Comparison of ENCODE assay signal across 19 cellular contexts in genomic region chr13:93307651-93308050, GRCh38.
A peak's percentile ranks its signal among the peaks of the same experiment; 100 is the strongest.
DNase-seq lines count a peak whose midpoint lies in the region; ATAC-seq, FAIRE-seq and TF ChIP-seq lines count a peak whose summit lies in the region.
"Had no signal": no experiment of that assay in that cellular context is flagged by ENCODE, and none has a peak within 500 bp of the region (broad histone marks: within the 10 kb centered on the region; RNA-seq: fewer than 3 reads in every experiment).

No MANE protein-coding gene starts in this region.

- H3K36me3 ChIP-seq in GM23248 (ENCODE audit: low read depth) (no peaks in the 10 kb centered on the region), brain microvascular endothelial cell (replicated peaks) (no peaks in the 10 kb centered on the region), kidney (ENCODE audit: control insufficient read depth in 1 of 2, insufficient read depth in 2 of 2, low read length in 2 of 2) (no peaks in the 10 kb centered on the region)
- H3K36me3 ChIP-seq: BLaER1 had no signal

- no peak overlapping the region for H3K4me3 ChIP-seq in GM23248
- no peak overlapping the region for H3K4me3 ChIP-seq in brain microvascular endothelial cell (ENCODE audit: low read depth, low read length)
- H3K4me3 ChIP-seq in kidney (ENCODE audit: low read length in 2 of 2), result no peak overlapping the region
- H3K4me3 ChIP-seq: BLaER1, GM23338 had no signal

- no peaks in the 10 kb centered on the region for H3K9me3 ChIP-seq in GM23248 (ENCODE audit: low read depth)
- no peaks in the 10 kb centered on the region for H3K9me3 ChIP-seq in kidney (ENCODE audit: control insufficient read depth in 1 of 2, low read length in 2 of 2)
- H3K9me3 ChIP-seq: BLaER1, Caco-2 had no signal

- ATAC-seq in GM21423 (IDR thresholded peaks at IDR 0.05; ENCODE audit: unreplicated experiment), result no peak
- ATAC-seq: CD8-positive, alpha-beta T cell; GM23338 had no signal

- H3K4me1 ChIP-seq in GM23248 (ENCODE audit: insufficient read depth), result peaks cover 34% of the 10 kb centered on the region
- H3K4me1 ChIP-seq in kidney (ENCODE audit: control insufficient read depth in 1 of 2, insufficient read depth in 1 of 2, low read depth in 1 of 2, low read length in 2 of 2), result peaks cover 0 to 4% of the 10 kb centered on the region in 2 donors
- H3K4me1 ChIP-seq: BLaER1, Caco-2 had no signal

- H3K27me3 ChIP-seq in GM23248 (replicated peaks; ENCODE audit: insufficient read depth) (no peaks in the 10 kb centered on the region), brain microvascular endothelial cell (replicated peaks) (no peaks in the 10 kb centered on the region)
- H3K27me3 ChIP-seq: BLaER1 had no signal

- in situ Hi-C loops in GM23248 (cut with MboI) (no loop called here), brain microvascular endothelial cell (cut with HindIII; ENCODE audit: low pct_ligation_motif_present, low sequenced_read_pairs) (no loop called here), ACHN (cut with HindIII; ENCODE audit: low pct_ligation_motif_present, low pct_unique_long_range_greater_than_20kb, low sequenced_read_pairs) (no loop called here)

- WGBS in GM23248 (ENCODE audit: low coverage in 1 of 2, low lambda C conversion rate in 2 of 2, missing lambda C conversion rate in 2 of 2), 2 experiments, result 85 to 86% methylated on average over 5 of the region's 5 CpGs

- TF ChIP-seq CTCF in brain microvascular endothelial cell (IDR thresholded peaks at IDR 0.05; ENCODE audit: low read depth, low read length, missing control alignments) (no peak), kidney (IDR thresholded peaks at IDR 0.05; ENCODE audit: borderline replicate concordance, extremely low read depth, insufficient read depth) (no peak)

- peak; percentile 20 for DNase-seq in GM23248
- no peak for DNase-seq in brain microvascular endothelial cell
- DNase-seq in kidney, result no peak
- no peak for DNase-seq in ACHN
- no peak for DNase-seq in T-helper 9 cell
- DNase-seq: Caco-2; CD4-positive, CD25-positive, alpha-beta regulatory T cell; CD8-positive, alpha-beta T cell; DMS153; DND-41; GF-D8; H9; HFFc6 had no signal

- peak; percentile 8 for FAIRE-seq in kidney (lab: Jason Lieb, UNC)
- FAIRE-seq: GM12891, GM18507 had no signal

- H3K4me2 ChIP-seq in GM23248 (ENCODE audit: unreplicated experiment), result peak overlapping the region; percentile 53
- H3K4me2 ChIP-seq: BLaER1, GM23338 had no signal

- H3K79me2 ChIP-seq in GM23248 (ENCODE audit: insufficient read depth), result no peaks in the 10 kb centered on the region

- H2AFZ ChIP-seq in GM23248, result no peak overlapping the region
- H2AFZ ChIP-seq: GM23338 had no signal

- H3K27ac ChIP-seq in GM23248, result no peak overlapping the region
- H3K27ac ChIP-seq in brain microvascular endothelial cell, result peak overlapping the region; percentile 50
- no peak overlapping the region for H3K27ac ChIP-seq in kidney (ENCODE audit: low read depth in 2 of 2, low read length in 2 of 2)
- H3K27ac ChIP-seq: BLaER1, C4-2B had no signal

- intact Hi-C loops in kidney (cut with DNase I), result no loop called here

- no peaks in the 10 kb centered on the region for H3K9me2 ChIP-seq in GM23248 (ENCODE audit: insufficient read depth)

- no peaks in the 10 kb centered on the region for H3F3A ChIP-seq in GM23248 (ENCODE audit: insufficient read depth)

- no peaks in the 10 kb centered on the region for H4K20me1 ChIP-seq in GM23248 (ENCODE audit: insufficient read depth)
- H4K20me1 ChIP-seq: BLaER1 had no signal

- H3K9ac ChIP-seq in GM23248, result no peak overlapping the region
- no peak overlapping the region for H3K9ac ChIP-seq in kidney (ENCODE audit: low read length in 2 of 2)
- H3K9ac ChIP-seq: BLaER1 had no signal
